In genomic region chr14:64387232-64387737, GRCh38 we compare ENCODE assay signal across 8 cellular contexts. TPM values are rescaled to one million over a fixed set of nuclear protein-coding genes. Genes with fewer than 3 reads are reported as not detected.
DNase-seq lines count a peak whose midpoint lies in the region; ATAC-seq and TF ChIP-seq lines count a peak whose summit lies in the region.

No MANE protein-coding gene starts in this region.

- no peak for TF ChIP-seq CTCF in natural killer cell (IDR thresholded peaks at IDR 0.05)

- peak overlapping the region; percentile 70 to 75 for H3K4me3 ChIP-seq in esophagus (ENCODE audit: low read depth in 1 of 2, low read length in 2 of 2)

- no peaks in the 10 kb centered on the region for H3K27me3 Mint-ChIP-seq in natural killer cell (ENCODE audit: low read depth in 2 of 2)

- peak overlapping the region; percentile 99 for H3K4me3 Mint-ChIP-seq in natural killer cell

- H3K9me3 ChIP-seq in esophagus (ENCODE audit: control insufficient read depth in 2 of 2, insufficient read depth in 1 of 2, low read depth in 1 of 2, low read length in 1 of 2) = no peaks in the 10 kb centered on the region

- H3K4me1 ChIP-seq in esophagus (ENCODE audit: control insufficient read depth in 2 of 2, insufficient read depth in 2 of 2, low read length in 1 of 2) = peaks cover 0 to 2% of the 10 kb centered on the region in 2 donors

- DNase-seq in stimulated activated CD4-positive, alpha-beta T cell treated with anti-CD3 and anti-CD28 coated beads, Interleukin-12 subunit alpha, Interleukin-12 subunit beta, amount 100 ng/mL, for 48 hours (ENCODE audit: low read depth in 2 of 3, low spot score in 1 of 3) = peak in 2 of 3 donors; percentile 13 to 15
- DNase-seq in stimulated activated CD4-positive, alpha-beta T cell treated with anti-CD3 and anti-CD28 coated beads, Interleukin-4, amount 100 ng/mL, for 4 hours = no peak
- DNase-seq in natural killer cell (peak; percentile 16), HuH-7.5 (ENCODE audit: low spot score) (no peak)
- no peak for DNase-seq in stimulated activated naive CD4-positive, alpha-beta T cell treated with Interleukin-2 at 50 U/mL for 16 hours (lab: John Stamatoyannopoulos, UW)

- intact Hi-C loops in natural killer cell (cut with micrococcal nuclease) = loop anchor here (5.0 kb wide), 3 partner anchors 60 to 115 kb away; partner anchors contain the start of genes AKAP5, ZBTB1 and ZBTB25

- peaks cover 20 to 28% of the 10 kb centered on the region in 2 donors for H3K4me1 Mint-ChIP-seq in natural killer cell

- H3K27me3 ChIP-seq in esophagus (ENCODE audit: control insufficient read depth in 1 of 2, insufficient read depth in 2 of 2, low read length in 2 of 2) = no peaks in the 10 kb centered on the region

- peak overlapping the region; percentile 90 to 97 for H3K27ac Mint-ChIP-seq in natural killer cell

- no peaks in the 10 kb centered on the region for H3K36me3 Mint-ChIP-seq in natural killer cell

- no peaks in the 10 kb centered on the region for H3K36me3 ChIP-seq in esophagus (ENCODE audit: control insufficient read depth in 2 of 2, insufficient read depth in 2 of 2, low read length in 1 of 2)

- H3K9me3 Mint-ChIP-seq in natural killer cell = no peaks in the 10 kb centered on the region

- peak overlapping the region; percentile 89 to 91 for H3K27ac ChIP-seq in esophagus (ENCODE audit: low read depth in 2 of 2, low read length in 1 of 2)

- peak; percentile 4 for ATAC-seq in HG03520 (IDR thresholded peaks at IDR 0.05; ENCODE audit: unreplicated experiment)
- peak; percentile 61 for ATAC-seq in SK-N-SH treated with all-trans-retinoic acid at 6 μM for 48 hours
- peak in 1 of 3 donors; percentile 31 for ATAC-seq in natural killer cell

- WGBS in esophagus, 2 donors = 3% methylated on average over 25 of the region's 25 CpGs

TF ChIP-seq in SK-N-SH treated with all-trans-retinoic acid at 6 μM for 48 hours, 23 proteins besides CTCF, POLR2A, EP300 and RAD21:
- TF ChIP-seq POU6F1 (CRISPR knock-in tag; IDR thresholded peaks at IDR 0.05; ENCODE audit: borderline replicate concordance, low read depth) = no peak
- no peak for TF ChIP-seq TOX (CRISPR knock-in tag; IDR thresholded peaks at IDR 0.05; ENCODE audit: borderline replicate concordance)
- no peak for TF ChIP-seq ZC3H10 (CRISPR knock-in tag; IDR thresholded peaks at IDR 0.05)
- no peak for TF ChIP-seq ZNF565 (CRISPR knock-in tag; conservative IDR thresholded peaks at IDR 0.05; ENCODE audit: low read depth)
- no peak for TF ChIP-seq CSRNP3 (CRISPR knock-in tag; IDR thresholded peaks at IDR 0.05)
- TF ChIP-seq ZNF8 (CRISPR knock-in tag; IDR thresholded peaks at IDR 0.05) = no peak
- no peak for TF ChIP-seq ZNF70 (CRISPR knock-in tag; IDR thresholded peaks at IDR 0.05)
- TF ChIP-seq RARB (CRISPR knock-in tag; IDR thresholded peaks at IDR 0.05) = no peak
- no peak for TF ChIP-seq SNAI2 (CRISPR knock-in tag; IDR thresholded peaks at IDR 0.05)
- TF ChIP-seq CSDC2 (CRISPR knock-in tag; IDR thresholded peaks at IDR 0.05) = no peak
- no peak for TF ChIP-seq TCF4 (CRISPR knock-in tag; IDR thresholded peaks at IDR 0.05; ENCODE audit: borderline replicate concordance)
- TF ChIP-seq ZFP3 (CRISPR knock-in tag; IDR thresholded peaks at IDR 0.05) = no peak
- TF ChIP-seq TSHZ2 (CRISPR knock-in tag; IDR thresholded peaks at IDR 0.05) = no peak
- TF ChIP-seq CREB5 (CRISPR knock-in tag; IDR thresholded peaks at IDR 0.05; ENCODE audit: low read depth) = no peak
- TF ChIP-seq BACH2 (CRISPR knock-in tag; IDR thresholded peaks at IDR 0.05; ENCODE audit: borderline replicate concordance) = no peak
- TF ChIP-seq ESRRG (CRISPR knock-in tag; IDR thresholded peaks at IDR 0.05) = no peak
TF ChIP-seq in SK-N-SH treated with all-trans-retinoic acid at 6 μM for 48 hours: peak in this region for 0.

RNA-seq across cellular contexts. Expression of gene MTHFD1, which starts 0.9 kb away (rescaled TPM):
- polyA plus RNA-seq in esophagus = 10 to 100 TPM; 34.0 to 34.9 TPM
- total RNA-seq in natural killer cell = 10 to 100 TPM; 27.6 to 34.6 (median 28.0) TPM

Comparison
In these comparisons a context has a peak if more than half of its experiments do, and no peak if none do; other contexts are left out.
1. DNase-seq: peak in stimulated activated CD4-positive, alpha-beta T cell treated with anti-CD3 and anti-CD28 coated beads, Interleukin-12 subunit alpha, Interleukin-12 subunit beta, amount 100 ng/mL, for 48 hours (2 of 3) and natural killer cell (single experiment); none in stimulated activated CD4-positive, alpha-beta T cell treated with anti-CD3 and anti-CD28 coated beads, Interleukin-4, amount 100 ng/mL, for 4 hours (0 of 2), HuH-7.5 (single experiment) and stimulated activated naive CD4-positive, alpha-beta T cell treated with Interleukin-2 at 50 U/mL for 16 hours (single experiment).